ENCODE assay signal across 11 cellular contexts in genomic region chrX:133413218-133413925, GRCh38. TPM values are rescaled to one million over a fixed set of nuclear protein-coding genes. Genes with fewer than 3 reads are reported as not detected.
DNase-seq lines count a peak whose midpoint lies in the region; ATAC-seq and TF ChIP-seq lines count a peak whose summit lies in the region.
"Had no signal": no experiment of that assay in that cellular context is flagged by ENCODE, and none has a peak within 500 bp of the region (broad histone marks: within the 10 kb centered on the region; RNA-seq: fewer than 3 reads in every experiment).

No MANE protein-coding gene starts in this region.

- intact Hi-C loops in transverse colon (cut with DNase I; ENCODE audit: low total_unique reads) (loop anchor here (10.0 kb wide), 1 partner anchor 79 kb away; no protein-coding TSS in a partner anchor), CD14-positive monocyte (cut with micrococcal nuclease) (no loop called here)

- TF ChIP-seq EP300 in transverse colon (IDR thresholded peaks at IDR 0.05; ENCODE audit: low read depth), result no peak

- H3K27ac ChIP-seq in muscle layer of colon (ENCODE audit: low read depth, low read length) (peak overlapping the region; percentile 83), transverse colon (peak overlapping the region; percentile 84 to 89 (median 86))
- H3K27ac ChIP-seq: 22Rv1 had no signal

- H3K36me3 ChIP-seq in muscle layer of colon (ENCODE audit: insufficient read depth, low read length), result no peaks in the 10 kb centered on the region
- H3K36me3 ChIP-seq in transverse colon, result no peaks in the 10 kb centered on the region

- ATAC-seq in GM19463 (IDR thresholded peaks at IDR 0.05; ENCODE audit: unreplicated experiment), result no peak

- TF ChIP-seq POLR2A in transverse colon (IDR thresholded peaks at IDR 0.05), result no peak

- in situ Hi-C loops in transverse colon (cut with MboI; ENCODE audit: low pct_ligation_motif_present in 1 of 4, low pct_unique_long_range_greater_than_20kb in 1 of 4, low sequenced_read_pairs in 3 of 4), result no loop called here

- H3K4me1 Mint-ChIP-seq in endothelial cell (ENCODE audit: unreplicated experiment) (peaks cover 13% of the 10 kb centered on the region), CD14-positive monocyte (peaks cover 13% of the 10 kb centered on the region)

- H3K27me3 ChIP-seq in muscle layer of colon (ENCODE audit: control insufficient read depth in 1 of 2, insufficient read depth in 2 of 2, low read length in 2 of 2) (peaks cover 0 to 4% of the 10 kb centered on the region in 2 donors), transverse colon (no peaks in the 10 kb centered on the region)

- 20 to 49% methylated on average over 1 to 38 of the region's 38 CpGs for WGBS in transverse colon (ENCODE audit: low coverage in 1 of 2), 2 donors

- DNase-seq in DMS 273 (lab: John Stamatoyannopoulos, UW; ENCODE audit: unreplicated experiment), result peak; percentile 42
- DNase-seq in DMS 273 treated with DMSO at 0.1 percent for 48 hours (lab: John Stamatoyannopoulos, UW), result no peak
- peak; percentile 3 for DNase-seq in endothelial cell (ENCODE audit: low spot score)
- DNase-seq in transverse colon, result peak; percentile 11
- no peak for DNase-seq in activated CD4-positive, CD25-positive, alpha-beta regulatory T cell (lab: John Stamatoyannopoulos, UW)
- no peak for DNase-seq in CD14-positive monocyte (ENCODE audit: low spot score)
- DNase-seq: activated CD8-positive, alpha-beta memory T cell treated with anti-CD3 and anti-CD28 coated beads, Interleukin-2, amount 50 U/mL, for 4 hours had no signal

- peaks cover 2% of the 10 kb centered on the region for H3K27me3 Mint-ChIP-seq in endothelial cell (ENCODE audit: unreplicated experiment)
- H3K27me3 Mint-ChIP-seq in CD14-positive monocyte (ENCODE audit: low read depth in 3 of 3), result peaks cover 51 to 69% (median 64%) of the 10 kb centered on the region in 3 donors

- TF ChIP-seq CTCF in endothelial cell (IDR thresholded peaks at IDR 0.05; ENCODE audit: unreplicated experiment) (no peak), transverse colon (IDR thresholded peaks at IDR 0.05) (no peak), CD14-positive monocyte (IDR thresholded peaks at IDR 0.05) (no peak)

- H3K9me3 Mint-ChIP-seq in endothelial cell (ENCODE audit: unreplicated experiment) (no peaks in the 10 kb centered on the region), CD14-positive monocyte (peaks cover 0 to 24% (median 8%) of the 10 kb centered on the region in 7 donors)
- H3K9me3 Mint-ChIP-seq: dendritic cell treated with granulocyte-macrophage colony-stimulating factor and Interleukin-4, amounts not matched to agents 40 ng/mL and 50 ng/mL, for 4 days had no signal

- H3K27ac Mint-ChIP-seq in endothelial cell (ENCODE audit: unreplicated experiment) (no peak overlapping the region), CD14-positive monocyte (no peak overlapping the region)
- H3K27ac Mint-ChIP-seq: dendritic cell treated with granulocyte-macrophage colony-stimulating factor and Interleukin-4, amounts not matched to agents 40 ng/mL and 50 ng/mL, for 4 days had no signal

- H3K9me3 ChIP-seq in muscle layer of colon (ENCODE audit: low read length) (no peaks in the 10 kb centered on the region), transverse colon (no peaks in the 10 kb centered on the region)

- H3K4me3 ChIP-seq in muscle layer of colon (ENCODE audit: low read depth in 1 of 2, low read length in 2 of 2) (peak overlapping the region; percentile 51 to 65), transverse colon (peak overlapping the region; percentile 47 to 66 (median 60))

- H3K4me1 ChIP-seq in muscle layer of colon (ENCODE audit: insufficient read depth, low read length) (peaks cover 16% of the 10 kb centered on the region), transverse colon (peaks cover 0 to 4% (median 0%) of the 10 kb centered on the region in 4 donors)

- H3K4me3 Mint-ChIP-seq in endothelial cell (ENCODE audit: unreplicated experiment) (peak overlapping the region; percentile 85), CD14-positive monocyte (peak overlapping the region in 1 of 2 donors; percentile 80)

- H3K36me3 Mint-ChIP-seq in endothelial cell (ENCODE audit: low read depth, unreplicated experiment), result no peaks in the 10 kb centered on the region
- H3K36me3 Mint-ChIP-seq in CD14-positive monocyte, result no peaks in the 10 kb centered on the region

- H3K9ac ChIP-seq in muscle layer of colon (ENCODE audit: low read length), result peak overlapping the region; percentile 57

RNA-seq across cellular contexts. Expression of gene GPC4, which starts 1.9 kb away (rescaled TPM):
- 15.6 TPM for total RNA-seq in endothelial cell (ENCODE audit: unreplicated experiment)
- total RNA-seq in transverse colon, result 10 to 100 TPM in 3 of 4 donors, 1 to 10 TPM in 1; 7.8 to 15.7 (median 12.7) TPM
- under 1 TPM; 0.03 to 0.59 TPM for polyA plus RNA-seq in CD14-positive monocyte

Comparison
In these comparisons a context has a peak if more than half of its experiments do, and no peak if none do; other contexts are left out.
1. DNase-seq: peak in DMS 273 (single experiment), endothelial cell (single experiment) and transverse colon (single experiment); none in DMS 273 treated with DMSO at 0.1 percent for 48 hours (single experiment), activated CD4-positive, CD25-positive, alpha-beta regulatory T cell (0 of 4) and CD14-positive monocyte (single experiment).